ENCODE assay signal across 8 cellular contexts in genomic region chr20:20003088-20003954, GRCh38. TPM values are rescaled to one million over a fixed set of nuclear protein-coding genes. Genes with fewer than 3 reads are reported as not detected.
DNase-seq lines count a peak whose midpoint lies in the region; ATAC-seq and TF ChIP-seq lines count a peak whose summit lies in the region.

No MANE protein-coding gene starts in this region.

- peaks cover 0 to 41% (median 0%) of the 10 kb centered on the region in 3 donors for H3K36me3 ChIP-seq in Peyer's patch
- H3K36me3 ChIP-seq in fibroblast of lung (ENCODE audit: control insufficient read depth, insufficient read depth, low read length): peaks cover 13% of the 10 kb centered on the region
- H3K36me3 ChIP-seq in parathyroid adenoma (ENCODE audit: control insufficient read depth, insufficient read depth, low read length): no peaks in the 10 kb centered on the region

- H3K4me3 ChIP-seq in Peyer's patch (peak overlapping the region in 1 of 4 donors; percentile 6), fibroblast of lung (replicated peaks in 1 of 4; ENCODE audit: control extremely low read depth in 1 of 4, insufficient read depth in 1 of 4, low read depth in 3 of 4, low read length in 4 of 4) (peak overlapping the region in 1 of 4 experiments; percentile 22), parathyroid adenoma (ENCODE audit: low read depth, low read length) (peak overlapping the region; percentile 38)

- no peaks in the 10 kb centered on the region for H4K20me1 ChIP-seq in fibroblast of lung (ENCODE audit: control insufficient read depth, extremely low read depth, insufficient read depth, low read length)

- H3K79me2 ChIP-seq in fibroblast of lung (ENCODE audit: control insufficient read depth, insufficient read depth, low read length) (no peaks in the 10 kb centered on the region), parathyroid adenoma (no peaks in the 10 kb centered on the region)

- no peak for TF ChIP-seq CTCF in GM13977 (IDR thresholded peaks at IDR 0.05; ENCODE audit: extremely low read depth, insufficient read depth, missing control alignments)
- TF ChIP-seq CTCF in Peyer's patch (IDR thresholded peaks at IDR 0.05): no peak
- no peak for TF ChIP-seq CTCF in fibroblast of lung (conservative IDR thresholded peaks at IDR 0.05 in 1 of 2, IDR thresholded peaks at IDR 0.05 in 1 of 2; ENCODE audit: low read depth in 1 of 2, low read length in 2 of 2)
- TF ChIP-seq CTCF in parathyroid adenoma (IDR thresholded peaks at IDR 0.05): no peak

- in situ Hi-C loops in GM13977 (cut with MboI; ENCODE audit: low pct_unique_long_range_greater_than_20kb, low sequenced_read_pairs, unreplicated experiment) (no loop called here), G401 (cut with HindIII; ENCODE audit: low sequenced_read_pairs) (no loop called here)

- H3K9ac ChIP-seq in fibroblast of lung (ENCODE audit: insufficient read depth, low read length): no peak overlapping the region
- H3K9ac ChIP-seq in parathyroid adenoma: no peak overlapping the region

- H3K27ac ChIP-seq in Peyer's patch (peak overlapping the region; percentile 34 to 64 (median 56)), fibroblast of lung (ENCODE audit: insufficient read depth, low read length) (peak overlapping the region; percentile 26), parathyroid adenoma (peak overlapping the region; percentile 75)

- H3K9me3 ChIP-seq in Peyer's patch (no peaks in the 10 kb centered on the region), fibroblast of lung (ENCODE audit: control insufficient read depth, insufficient read depth, low read depth, low read length) (no peaks in the 10 kb centered on the region), parathyroid adenoma (ENCODE audit: control insufficient read depth, low read length) (no peaks in the 10 kb centered on the region)

- no peaks in the 10 kb centered on the region for H3K27me3 ChIP-seq in Peyer's patch
- no peaks in the 10 kb centered on the region for H3K27me3 ChIP-seq in fibroblast of lung (ENCODE audit: control insufficient read depth, insufficient read depth, low read length)
- H3K27me3 ChIP-seq in parathyroid adenoma (ENCODE audit: control insufficient read depth, insufficient read depth, low read length): no peaks in the 10 kb centered on the region

- H2AFZ ChIP-seq in fibroblast of lung (ENCODE audit: low read length) (no peak overlapping the region), parathyroid adenoma (peak overlapping the region; percentile 61)

- ATAC-seq in GM19463 (IDR thresholded peaks at IDR 0.05; ENCODE audit: unreplicated experiment) (no peak), GM19328 (IDR thresholded peaks at IDR 0.05; ENCODE audit: unreplicated experiment) (no peak)

- DNase-seq in GM13977 (ENCODE audit: low spot score): peak; percentile 52
- DNase-seq in Peyer's patch: no peak
- DNase-seq in fibroblast of lung (ENCODE audit: low read depth in 2 of 2): peak; percentile 15 to 62
- DNase-seq in G401 (ENCODE audit: low spot score): no peak
- DNase-seq in NCI-H345 treated with DMSO at 0.1 percent for 48 hours (lab: John Stamatoyannopoulos, UW; ENCODE audit: unreplicated experiment): no peak

- TF ChIP-seq POLR2A in Peyer's patch (IDR thresholded peaks at IDR 0.05): no peak

- peak overlapping the region; percentile 66 for H3K4me2 ChIP-seq in fibroblast of lung (ENCODE audit: extremely low read depth, insufficient read depth, low read length)
- H3K4me2 ChIP-seq in parathyroid adenoma (ENCODE audit: low read length): peak overlapping the region; percentile 62

- H3K4me1 ChIP-seq in Peyer's patch: peaks cover 0 to 18% (median 0%) of the 10 kb centered on the region in 4 donors
- H3K4me1 ChIP-seq in fibroblast of lung (ENCODE audit: control insufficient read depth, extremely low read depth, insufficient read depth, low read length): peaks cover 13% of the 10 kb centered on the region
- H3K4me1 ChIP-seq in parathyroid adenoma: peaks cover 40% of the 10 kb centered on the region

RNA-seq across cellular contexts. Expression of gene NAA20, which starts 13.8 kb away (rescaled TPM):
- total RNA-seq in Peyer's patch (10 to 100 TPM; 13.3 to 20.9 (median 15.4) TPM), fibroblast of lung (37.8 and 42.4 TPM in 2 replicates)
- polyA plus RNA-seq in fibroblast of lung: 82.6 and 83.2 TPM in 2 replicates
- polyA plus RNA-seq in fibroblast of lung (2012): 63.0 and 72.7 TPM in 2 replicates
- polyA minus RNA-seq in fibroblast of lung (ENCODE audit: low replicate concordance): 3.9 and 8.1 TPM in 2 replicates
- 55.0 and 88.2 TPM in 2 replicates for total RNA-seq in G401 (2014; rRNA removed; shearing (Covaris generic))

RNA-seq across cellular contexts. Expression of gene CRNKL1, which starts 48.9 kb away (rescaled TPM):
- total RNA-seq in Peyer's patch (10 to 100 TPM; 11.9 to 56.1 (median 23.9) TPM), fibroblast of lung (32.7 and 37.8 TPM in 2 replicates)
- polyA plus RNA-seq in fibroblast of lung: 16.5 and 19.2 TPM in 2 replicates
- polyA plus RNA-seq in fibroblast of lung (2012): 18.1 and 18.7 TPM in 2 replicates
- polyA minus RNA-seq in fibroblast of lung (ENCODE audit: low replicate concordance): 3.5 and 4.0 TPM in 2 replicates
- total RNA-seq in G401 (2014; rRNA removed; shearing (Covaris generic)): 19.3 and 34.7 TPM in 2 replicates

RNA-seq across cellular contexts. Expression of gene CFAP61, which starts 49.0 kb away (rescaled TPM):
- total RNA-seq in Peyer's patch: not detected
- 0.26 TPM in 1 of 2 replicates, not detected in the other for total RNA-seq in fibroblast of lung
- 0.11 TPM in 1 of 2 replicates, not detected in the other for polyA plus RNA-seq in fibroblast of lung
- polyA plus RNA-seq in fibroblast of lung (2012): not detected in 2 replicates
- not detected in 2 replicates for polyA minus RNA-seq in fibroblast of lung (ENCODE audit: low replicate concordance)
- total RNA-seq in G401 (2014; rRNA removed; shearing (Covaris generic)): not detected in 2 replicates

Comparison
In these comparisons a context has a peak if more than half of its experiments do, and no peak if none do; other contexts are left out.
1. DNase-seq: peak in GM13977 (single experiment) and fibroblast of lung (2 of 2); none in Peyer's patch (0 of 3), G401 (single experiment) and NCI-H345 treated with DMSO at 0.1 percent for 48 hours (single experiment).
2. Peak in every context shown above with its lines, with median percentiles within 50 percentile points of each other: H3K27ac ChIP-seq.